17 cellular contexts compared by ENCODE assay signal in the genomic region with DNA sequence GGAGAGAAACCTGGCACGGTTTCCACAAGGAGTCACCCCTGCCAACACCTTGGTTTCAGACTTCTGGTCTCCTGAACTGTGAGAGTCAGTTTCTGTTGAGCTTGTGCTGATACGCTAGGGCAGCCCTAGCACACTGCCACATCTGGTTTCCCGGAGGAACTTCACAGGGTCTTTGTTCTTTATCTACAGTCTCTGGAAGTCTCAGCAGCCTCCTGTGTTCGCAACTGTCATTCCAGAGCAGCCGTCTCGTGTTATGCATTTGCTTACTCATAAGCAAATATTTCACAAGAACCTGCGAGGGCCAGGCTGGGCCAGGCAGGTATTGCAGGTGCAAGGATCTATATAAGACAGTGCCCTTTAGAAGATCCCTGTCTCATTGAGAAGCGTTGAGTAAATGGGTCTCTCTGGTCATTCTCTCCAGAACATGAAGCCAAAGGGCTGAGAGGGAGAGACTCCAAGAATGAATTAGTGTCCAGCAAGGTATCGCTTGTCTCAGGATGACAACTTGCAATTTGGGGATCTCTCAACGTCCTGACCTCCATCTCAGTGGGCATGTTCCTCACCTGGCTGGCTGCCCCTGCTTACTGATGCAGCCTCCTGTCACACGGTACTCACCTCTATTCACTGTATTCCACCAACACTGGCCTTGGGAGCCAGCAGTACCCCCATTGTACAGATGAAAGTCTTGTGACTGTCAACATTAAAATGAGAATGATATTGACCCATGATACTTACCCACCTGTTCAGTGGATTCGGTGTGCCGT.
DNase-seq lines count a peak whose midpoint lies in the region; ATAC-seq, FAIRE-seq and TF ChIP-seq lines count a peak whose summit lies in the region.
"Had no signal": no experiment of that assay in that cellular context is flagged by ENCODE, and none has a peak within 500 bp of the region (broad histone marks: within the 10 kb centered on the region; RNA-seq: fewer than 3 reads in every experiment).

No MANE protein-coding gene starts in this region.

- BruUV-seq in HepG2 (replicated peaks; lab: Mats Ljungman, UMichigan): no TSS peak

- H3K9ac ChIP-seq in HepG2 (ENCODE audit: insufficient read depth, low read depth, low read length): no peak overlapping the region

- no peak overlapping the region for H2AFZ ChIP-seq in HepG2 (ENCODE audit: low read length)

- in situ Hi-C loops in HepG2 (cut with HindIII; ENCODE audit: extremely low pct_ligation_motif_present, low pct_unique_long_range_greater_than_20kb): loop anchor here (25.0 kb wide), 2 partner anchors 797 to 1372 kb away; a partner anchor contains a TSS

- H3K79me2 ChIP-seq in HepG2 (ENCODE audit: insufficient read depth, low read length): no peaks in the 10 kb centered on the region

- TF ChIP-seq CTCF in coronary artery (IDR thresholded peaks at IDR 0.05): no peak
- TF ChIP-seq CTCF in HepG2 (CRISPR knock-in tag; IDR thresholded peaks at IDR 0.05): peak; percentile 67
- TF ChIP-seq CTCF in upper lobe of left lung (IDR thresholded peaks at IDR 0.05): no peak

- peaks cover 55% of the 10 kb centered on the region for H3K4me1 ChIP-seq in HepG2 (ENCODE audit: insufficient read depth, low read length)
- H3K4me1 ChIP-seq in upper lobe of left lung: peaks cover 0 to 3% (median 2%) of the 10 kb centered on the region in 4 donors

- H3K36me3 ChIP-seq in HepG2 (replicated peaks in 1 of 2; ENCODE audit: control insufficient read depth in 1 of 2, insufficient read depth in 2 of 2, low read length in 2 of 2) (no peaks in the 10 kb centered on the region), upper lobe of left lung (no peaks in the 10 kb centered on the region)

- peak; percentile 51 for DNase-seq in HuH-7.5 (ENCODE audit: low spot score)
- peak; percentile 29 for DNase-seq in coronary artery (ENCODE audit: low spot score)
- peak; percentile 93 for DNase-seq in HepG2 (ENCODE audit: low spot score)
- peak in 1 of 2 donors; percentile 55 for DNase-seq in upper lobe of left lung
- no peak for DNase-seq in KG1 (lab: John Stamatoyannopoulos, UW)
- no peak for DNase-seq in stimulated activated naive CD4-positive, alpha-beta T cell (lab: John Stamatoyannopoulos, UW)
- DNase-seq: aorta; glutamatergic neuron; kidney; naive B cell; NCI-H2029; stimulated activated CD4-positive, alpha-beta T cell treated with anti-CD3 and anti-CD28 coated beads, Interleukin-15, amount 100 ng/mL, for 24 hours; T-cell had no signal

- peak; percentile 75 to 76 for TF ChIP-seq EP300 in HepG2 (IDR thresholded peaks at IDR 0.05; ENCODE audit: low read depth in 2 of 2, low read length in 2 of 2)
- no peak; the same call in 1 of the 2 replicates for TF ChIP-seq EP300 in HepG2 (CRISPR knock-in tag; IDR thresholded peaks at IDR 0.05; ENCODE audit: borderline replicate concordance)
- no peak for TF ChIP-seq EP300 in upper lobe of left lung (IDR thresholded peaks at IDR 0.05)

- intact Hi-C loops in HepG2 (cut with micrococcal nuclease; ENCODE audit: unreplicated experiment): loop anchor here (5.0 kb wide), 1 partner anchor 267 kb away; no protein-coding TSS in a partner anchor

- no peaks in the 10 kb centered on the region for H3K9me3 ChIP-seq in HepG2 (ENCODE audit: low read length)
- no peaks in the 10 kb centered on the region for H3K9me3 ChIP-seq in upper lobe of left lung

- no peak overlapping the region for H3K4me3 ChIP-seq in coronary artery
- H3K4me3 ChIP-seq in HepG2 (replicated peaks in 1 of 3; ENCODE audit: insufficient read depth in 1 of 3, low read depth in 2 of 3, low read length in 3 of 3): 0 out of 6 replicates have a peak overlapping the region, but pooled peaks of 1 of the 3 experiments have one; percentile 8
- no peak overlapping the region for H3K4me3 ChIP-seq in upper lobe of left lung

- H3K4me2 ChIP-seq in HepG2 (ENCODE audit: low read depth, low read length): peak overlapping the region; percentile 54

- H4K20me1 ChIP-seq in HepG2 (ENCODE audit: insufficient read depth, low read length): no peaks in the 10 kb centered on the region

- TF ChIP-seq POLR2A in HepG2 (IDR thresholded peaks at IDR 0.05; ENCODE audit: insufficient read depth in 1 of 2, low read depth in 2 of 2, low read length in 2 of 2): no peak
- TF ChIP-seq POLR2A in upper lobe of left lung (IDR thresholded peaks at IDR 0.05): no peak

- CTCF ChIA-PET in HepG2 (lab: Yijun Ruan, JAX; ENCODE audit: low intra/inter-chr PET ratio, low total read pairs): no interaction called here

- no peak overlapping the region for H3K27ac ChIP-seq in coronary artery
- H3K27ac ChIP-seq in HepG2 (ENCODE audit: extremely low read length, insufficient read depth, low read length): peak overlapping the region; percentile 11
- no peak overlapping the region for H3K27ac ChIP-seq in upper lobe of left lung

- 36% methylated on average over 11 of the region's 13 CpGs for WGBS in HepG2 (ENCODE audit: low lambda C conversion rate)
- 80 to 83% methylated on average over 13 of the region's 13 CpGs for WGBS in upper lobe of left lung, 2 donors

- H3K27me3 ChIP-seq in HepG2 (ENCODE audit: control insufficient read depth in 1 of 2, insufficient read depth in 2 of 2, low read length in 2 of 2): no peaks in the 10 kb centered on the region
- no peaks in the 10 kb centered on the region for H3K27me3 ChIP-seq in upper lobe of left lung

- peak; percentile 98 for ATAC-seq in HepG2
- peak; percentile 31 to 54 for ATAC-seq in upper lobe of left lung (ENCODE audit: low FRiP score in 2 of 2)
- ATAC-seq in HG02885 (IDR thresholded peaks at IDR 0.05; ENCODE audit: poor library complexity, unreplicated experiment): no peak
- ATAC-seq: activated CD4-positive, CD25-positive, alpha-beta regulatory T cell treated with anti-CD3 and anti-CD28 coated beads, Interleukin-2, amount 50 U/mL, for 24 hours; T-cell had no signal

- no peak for TF ChIP-seq RAD21 in HepG2 (CRISPR knock-in tag; IDR thresholded peaks at IDR 0.05)

- POLR2A ChIA-PET in HepG2 (lab: Yijun Ruan, JAX): interaction anchor here (1.0 kb wide), 1 partner anchor 266 kb away, joined by 4 read pairs; no protein-coding TSS in a partner anchor

- peak; percentile 98 for FAIRE-seq in HepG2 (lab: Jason Lieb, UNC)
- FAIRE-seq: colon, endothelial cell of umbilical vein, kidney had no signal

TF ChIP-seq in HepG2, 621 proteins besides CTCF, POLR2A, EP300 and RAD21 (continues in another document):
- TF ChIP-seq, protein P1, sequence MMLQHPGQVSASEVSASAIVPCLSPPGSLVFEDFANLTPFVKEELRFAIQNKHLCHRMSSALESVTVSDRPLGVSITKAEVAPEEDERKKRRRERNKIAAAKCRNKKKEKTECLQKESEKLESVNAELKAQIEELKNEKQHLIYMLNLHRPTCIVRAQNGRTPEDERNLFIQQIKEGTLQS (CRISPR knock-in tag; IDR thresholded peaks at IDR 0.05): 0 out of 2 replicates have a peak, but pooled peaks have one; percentile 37
- TF ChIP-seq PHF21A (CRISPR knock-in tag; IDR thresholded peaks at IDR 0.05) (peak; percentile 48; the same call in 1 of the 2 replicates), ZNF674 (CRISPR knock-in tag; IDR thresholded peaks at IDR 0.05; ENCODE audit: low read depth) (no peak), ZNF615 (CRISPR knock-in tag; IDR thresholded peaks at IDR 0.05; ENCODE audit: borderline replicate concordance) (no peak), ZBTB42 (CRISPR knock-in tag; IDR thresholded peaks at IDR 0.05) (0 out of 2 replicates have a peak, but pooled peaks have one; percentile 32), PHF8 (CRISPR knock-in tag; IDR thresholded peaks at IDR 0.05) (no peak; the same call in 1 of the 2 replicates), NR1H2 (CRISPR knock-in tag; IDR thresholded peaks at IDR 0.05; ENCODE audit: borderline replicate concordance, low read depth) (no peak), FOXK2 (IDR thresholded peaks at IDR 0.05) (no peak), ETV6 (CRISPR knock-in tag; conservative IDR thresholded peaks at IDR 0.05) (no peak), MATR3 (CRISPR knock-in tag; IDR thresholded peaks at IDR 0.05) (no peak), SP2 (CRISPR knock-in tag; IDR thresholded peaks at IDR 0.05) (no peak), BORCS8-MEF2B (CRISPR knock-in tag; IDR thresholded peaks at IDR 0.05) (no peak)
- TF ChIP-seq, protein P2, sequence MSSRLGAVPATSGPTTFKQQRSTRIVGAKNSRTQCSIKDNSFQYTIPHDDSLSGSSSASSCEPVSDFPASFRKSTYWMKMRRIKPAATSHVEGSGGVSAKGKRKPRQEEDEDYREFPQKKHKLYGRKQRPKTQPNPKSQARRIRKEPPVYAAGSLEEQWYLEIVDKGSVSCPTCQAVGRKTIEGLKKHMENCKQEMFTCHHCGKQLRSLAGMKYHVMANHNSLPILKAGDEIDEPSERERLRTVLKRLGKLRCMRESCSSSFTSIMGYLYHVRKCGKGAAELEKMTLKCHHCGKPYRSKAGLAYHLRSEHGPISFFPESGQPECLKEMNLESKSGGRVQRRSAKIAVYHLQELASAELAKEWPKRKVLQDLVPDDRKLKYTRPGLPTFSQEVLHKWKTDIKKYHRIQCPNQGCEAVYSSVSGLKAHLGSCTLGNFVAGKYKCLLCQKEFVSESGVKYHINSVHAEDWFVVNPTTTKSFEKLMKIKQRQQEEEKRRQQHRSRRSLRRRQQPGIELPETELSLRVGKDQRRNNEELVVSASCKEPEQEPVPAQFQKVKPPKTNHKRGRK (CRISPR knock-in tag; IDR thresholded peaks at IDR 0.05): no peak

Comparison
In these comparisons a context has a peak if more than half of its experiments do, and no peak if none do; other contexts are left out.
1. DNase-seq: peak in HuH-7.5 (single experiment), coronary artery (single experiment) and HepG2 (single experiment); none in KG1 (single experiment) and stimulated activated naive CD4-positive, alpha-beta T cell (0 of 6).